ENCODE assay signal across 17 cellular contexts in genomic region chr11:104665631-104666030, GRCh38.
A peak's percentile ranks its signal among the peaks of the same experiment; 100 is the strongest.
DNase-seq lines count a peak whose midpoint lies in the region; ATAC-seq, FAIRE-seq and TF ChIP-seq lines count a peak whose summit lies in the region.
"Had no signal": no experiment of that assay in that cellular context is flagged by ENCODE, and none has a peak within 500 bp of the region (broad histone marks: within the 10 kb centered on the region; RNA-seq: fewer than 3 reads in every experiment).

No MANE protein-coding gene starts in this region.

- 52 to 61% methylated on average over 3 of the region's 3 CpGs for WGBS in body of pancreas, 2 donors

- DNase-seq in astrocyte (ENCODE audit: low read depth), result peak; percentile 46
- DNase-seq in foreskin melanocyte, result peak; percentile 3
- no peak for DNase-seq in body of pancreas
- no peak for DNase-seq in RPMI8226
- no peak for DNase-seq in type B pancreatic cell (ENCODE audit: extremely low spot score, unreplicated experiment)
- no peak for DNase-seq in SW 1271 (lab: John Stamatoyannopoulos, UW)
- DNase-seq: activated CD4-positive, alpha-beta T cell treated with anti-CD3 and anti-CD28 coated beads for 48 hours; activated T-cell treated with anti-CD3 and anti-CD28 coated beads, Interleukin-2, amount 50 U/mL, for 4 hours; DMS 273 treated with DMSO at 0.1 percent for 48 hours; immature natural killer cell; NCI-H1694 treated with DMSO at 0.1 percent for 48 hours; NCI-H774; ovary had no signal

- H3K4me3 Mint-ChIP-seq in astrocyte (ENCODE audit: unreplicated experiment) (no peak overlapping the region), type B pancreatic cell (no peak overlapping the region)
- H3K4me3 Mint-ChIP-seq: activated T-cell treated with anti-CD3 and anti-CD28 coated beads, Interleukin-2, amount 50 U/mL, for 4 hours; immature natural killer cell had no signal

- H3K9ac ChIP-seq in BLaER1 treated with 17β-estradiol and CSF1 and Interleukin-3, amounts not matched to agents 10 nM and 100 nM, result no peak overlapping the region
- H3K9ac ChIP-seq in Loucy (ENCODE audit: low read depth, low read length, poor library complexity, severe bottlenecking) (no peak overlapping the region), astrocyte (ENCODE audit: low read length) (no peak overlapping the region)

- H3K27me3 Mint-ChIP-seq in astrocyte (ENCODE audit: low read depth, unreplicated experiment) (no peaks in the 10 kb centered on the region), type B pancreatic cell (no peaks in the 10 kb centered on the region)

- H3F3A ChIP-seq in Loucy (ENCODE audit: low read depth), result no peaks in the 10 kb centered on the region

- H3K4me2 ChIP-seq in BLaER1 treated with 17β-estradiol and CSF1 and Interleukin-3, amounts not matched to agents 10 nM and 100 nM, result peak overlapping the region in 5 of 11 experiments; percentile 28 to 68 (median 55); a peak in 9 of 22 replicates
- H3K4me2 ChIP-seq in Loucy (ENCODE audit: low read depth, low read length, poor library complexity, severe bottlenecking) (peak overlapping the region; percentile 28), astrocyte (ENCODE audit: low read length) (no peak overlapping the region)

- H3K9me2 ChIP-seq in Loucy (replicated peaks; ENCODE audit: low read depth, low read length), result no peaks in the 10 kb centered on the region

- H3K36me3 ChIP-seq in BLaER1 treated with 17β-estradiol and CSF1 and Interleukin-3, amounts not matched to agents 10 nM and 100 nM, result no peaks in the 10 kb centered on the region
- H3K36me3 ChIP-seq in Loucy (ENCODE audit: insufficient read depth, low read length) (no peaks in the 10 kb centered on the region), astrocyte (ENCODE audit: insufficient read depth, low read length) (no peaks in the 10 kb centered on the region), body of pancreas (replicated peaks in 1 of 2; ENCODE audit: insufficient read depth in 1 of 2, low read depth in 2 of 2) (no peaks in the 10 kb centered on the region)
- H3K36me3 ChIP-seq: ovary had no signal

- H2AFZ ChIP-seq in Loucy (ENCODE audit: low read length), result 0 out of 2 replicates have a peak overlapping the region, but pooled peaks have one; percentile 8
- H2AFZ ChIP-seq in astrocyte (ENCODE audit: low read depth, low read length), result no peak overlapping the region

- peaks cover 0 to 34% (median 7%) of the 10 kb centered on the region in 10 experiments; a peak in 9 of 20 replicates for H3K4me1 ChIP-seq in BLaER1 treated with 17β-estradiol and CSF1 and Interleukin-3, amounts not matched to agents 10 nM and 100 nM
- peaks cover 51% of the 10 kb centered on the region for H3K4me1 ChIP-seq in Loucy (ENCODE audit: insufficient read depth, low read length, poor library complexity, severe bottlenecking)
- H3K4me1 ChIP-seq in astrocyte (ENCODE audit: insufficient read depth, low read length), result peaks cover 10% of the 10 kb centered on the region
- H3K4me1 ChIP-seq in body of pancreas, result peaks cover 8% of the 10 kb centered on the region

- H3K9me3 ChIP-seq in BLaER1 treated with 17β-estradiol and CSF1 and Interleukin-3, amounts not matched to agents 10 nM and 100 nM (replicated peaks in 1 of 11), result no peaks in the 10 kb centered on the region
- H3K9me3 ChIP-seq in Loucy (ENCODE audit: insufficient read depth, low read depth, low read length) (no peaks in the 10 kb centered on the region), astrocyte (ENCODE audit: insufficient read depth, low read depth, low read length) (no peaks in the 10 kb centered on the region), body of pancreas (no peaks in the 10 kb centered on the region)
- H3K9me3 ChIP-seq: ovary had no signal

- no peaks in the 10 kb centered on the region for H3K27me3 ChIP-seq in BLaER1 treated with 17β-estradiol and CSF1 and Interleukin-3, amounts not matched to agents 10 nM and 100 nM
- H3K27me3 ChIP-seq in Loucy (ENCODE audit: insufficient read depth, low read length, poor library complexity, severe bottlenecking) (no peaks in the 10 kb centered on the region), astrocyte (ENCODE audit: insufficient read depth, low read length) (no peaks in the 10 kb centered on the region), body of pancreas (no peaks in the 10 kb centered on the region)
- H3K27me3 ChIP-seq: ovary had no signal

- no peaks in the 10 kb centered on the region for H4K20me1 ChIP-seq in BLaER1 treated with 17β-estradiol and CSF1 and Interleukin-3, amounts not matched to agents 10 nM and 100 nM
- H4K20me1 ChIP-seq in Loucy (ENCODE audit: insufficient read depth, low read length, poor library complexity, severe bottlenecking) (no peaks in the 10 kb centered on the region), astrocyte (ENCODE audit: insufficient read depth, low read length) (no peaks in the 10 kb centered on the region)

- H3K27ac Mint-ChIP-seq in astrocyte (ENCODE audit: unreplicated experiment), result no peak overlapping the region
- no peak overlapping the region for H3K27ac Mint-ChIP-seq in type B pancreatic cell
- H3K27ac Mint-ChIP-seq: immature natural killer cell had no signal

- H3K4me1 Mint-ChIP-seq in astrocyte (ENCODE audit: low read depth, unreplicated experiment), result peaks cover 18% of the 10 kb centered on the region
- peaks cover 5% of the 10 kb centered on the region for H3K4me1 Mint-ChIP-seq in type B pancreatic cell (ENCODE audit: unreplicated experiment)

- FAIRE-seq in astrocyte (lab: Jason Lieb, UNC), result no peak
- FAIRE-seq: frontal cortex, H54 had no signal

- H3K9me3 Mint-ChIP-seq in astrocyte (ENCODE audit: unreplicated experiment) (no peaks in the 10 kb centered on the region), type B pancreatic cell (peaks cover 8% of the 10 kb centered on the region)
- H3K9me3 Mint-ChIP-seq: immature natural killer cell had no signal

- TF ChIP-seq POLR2A in body of pancreas (IDR thresholded peaks at IDR 0.05), result no peak

- peak overlapping the region in 6 of 11 experiments; percentile 12 to 63 (median 28); a peak in 8 of 22 replicates for H3K27ac ChIP-seq in BLaER1 treated with 17β-estradiol and CSF1 and Interleukin-3, amounts not matched to agents 10 nM and 100 nM
- H3K27ac ChIP-seq in astrocyte (ENCODE audit: low read depth, low read length) (no peak overlapping the region), body of pancreas (no peak overlapping the region)
- H3K27ac ChIP-seq: ovary had no signal

- ATAC-seq in body of pancreas, result no peak
- ATAC-seq: activated T-cell treated with anti-CD3 and anti-CD28 coated beads, Interleukin-2, amount 50 U/mL, for 4 hours had no signal

- intact Hi-C loops in body of pancreas (cut with DNase I), result no loop called here

- TF ChIP-seq CTCF in Loucy (conservative IDR thresholded peaks at IDR 0.05; ENCODE audit: low read length), result no peak
- TF ChIP-seq CTCF in astrocyte (IDR thresholded peaks at IDR 0.05; ENCODE audit: insufficient read depth, low read depth, low read length), result no peak
- no peak for TF ChIP-seq CTCF in body of pancreas (IDR thresholded peaks at IDR 0.05)
- TF ChIP-seq CTCF in type B pancreatic cell (conservative IDR thresholded peaks at IDR 0.05), result no peak

- no peaks in the 10 kb centered on the region for H3K79me2 ChIP-seq in Loucy (ENCODE audit: insufficient read depth, low read length)
- H3K79me2 ChIP-seq in astrocyte (ENCODE audit: insufficient read depth, low read length), result no peaks in the 10 kb centered on the region

- no peak overlapping the region for H3K4me3 ChIP-seq in BLaER1 treated with 17β-estradiol and CSF1 and Interleukin-3, amounts not matched to agents 10 nM and 100 nM
- no peak overlapping the region for H3K4me3 ChIP-seq in Loucy (ENCODE audit: low read length, poor library complexity, severe bottlenecking)
- H3K4me3 ChIP-seq in astrocyte (ENCODE audit: insufficient read depth, low read depth, low read length), result no peak overlapping the region
- H3K4me3 ChIP-seq in body of pancreas, result no peak overlapping the region
- H3K4me3 ChIP-seq: ovary had no signal

- no peaks in the 10 kb centered on the region for H3K36me3 Mint-ChIP-seq in astrocyte (ENCODE audit: low read depth, unreplicated experiment)
- H3K36me3 Mint-ChIP-seq in type B pancreatic cell, result no peaks in the 10 kb centered on the region

Comparison
In these comparisons a context has a peak if more than half of its experiments do, and no peak if none do; other contexts are left out.
1. H3K27ac ChIP-seq: peak in BLaER1 treated with 17β-estradiol and CSF1 and Interleukin-3, amounts not matched to agents 10 nM and 100 nM (6 of 11); none in astrocyte (single experiment) and body of pancreas (0 of 4).
2. DNase-seq: peak in astrocyte (single experiment) and foreskin melanocyte (single experiment); none in body of pancreas (0 of 4), RPMI8226 (single experiment), type B pancreatic cell (single experiment) and SW 1271 (0 of 2).